Comparison of ENCODE assay signal across 13 cellular contexts in the genomic region with DNA sequence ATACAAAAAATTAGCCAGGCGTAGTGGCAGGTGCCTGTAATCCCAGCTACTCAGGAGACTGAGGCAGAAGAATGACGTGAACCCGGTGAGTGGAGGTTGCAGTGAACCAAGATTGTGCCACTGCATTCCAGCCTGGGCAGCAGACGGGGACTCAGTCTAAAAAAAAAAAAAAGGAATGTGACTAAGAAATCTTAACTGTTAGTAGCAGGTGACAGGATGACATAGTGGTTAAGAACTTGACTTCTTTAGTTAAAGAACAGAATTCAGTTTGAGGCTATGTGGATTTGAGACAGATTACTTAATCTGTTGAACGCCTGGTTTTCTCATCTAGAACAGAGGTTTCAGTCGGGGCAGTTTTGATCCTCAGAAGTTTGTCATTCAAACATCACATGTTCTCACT.
"Had no signal": no experiment of that assay in that cellular context is flagged by ENCODE, and none has a peak within 500 bp of the region (broad histone marks: within the 10 kb centered on the region; RNA-seq: fewer than 3 reads in every experiment).

No MANE protein-coding gene starts in this region.

- H3K27ac ChIP-seq: colonic mucosa, prostate gland, suprapubic skin had no signal

- H3K27ac Mint-ChIP-seq: activated CD4-positive, alpha-beta memory T cell treated with anti-CD3 and anti-CD28 coated beads, Interleukin-2, amount 10 ng/mL, durations not matched to agents 7 days and 5 days had no signal

- H3K9me3 Mint-ChIP-seq: activated CD4-positive, alpha-beta memory T cell treated with anti-CD3 and anti-CD28 coated beads, Interleukin-2, amount 10 ng/mL, durations not matched to agents 7 days and 5 days had no signal

- ATAC-seq: esophagus mucosa, right cardiac atrium had no signal

- H3K27me3 Mint-ChIP-seq: activated CD4-positive, alpha-beta memory T cell treated with anti-CD3 and anti-CD28 coated beads, Interleukin-2, amount 10 ng/mL, durations not matched to agents 7 days and 5 days had no signal

- DNase-seq: activated CD4-positive, alpha-beta memory T cell treated with anti-CD3 and anti-CD28 coated beads, Interleukin-2, amount 10 ng/mL, durations not matched to agents 7 days and 5 days; activated CD4-positive, alpha-beta T cell treated with anti-CD3 and anti-CD28 coated beads for 1 hour; activated naive CD4-positive, alpha-beta T cell treated with anti-CD3 and anti-CD28 coated beads, Interleukin-2, amount 50 U/mL, for 16 hours; caudate nucleus; colonic mucosa; right cardiac atrium; small intestine; stimulated activated CD4-positive, alpha-beta T cell treated with anti-CD3 and anti-CD28 coated beads, Interleukin-4, amount 100 ng/mL, for 24 hours; stimulated activated naive CD4-positive, alpha-beta T cell treated with Interleukin-2 at 50 U/mL for 16 hours; upper lobe of left lung had no signal

- H3K9me3 ChIP-seq: colonic mucosa, prostate gland, suprapubic skin, upper lobe of left lung had no signal

- H3K4me3 ChIP-seq: colonic mucosa, prostate gland, suprapubic skin, upper lobe of left lung had no signal

- H3K36me3 ChIP-seq: colonic mucosa, prostate gland had no signal

- H3K27me3 ChIP-seq: colonic mucosa, suprapubic skin, upper lobe of left lung had no signal
